ENCODE assay signal across 20 cellular contexts in the genomic region with DNA sequence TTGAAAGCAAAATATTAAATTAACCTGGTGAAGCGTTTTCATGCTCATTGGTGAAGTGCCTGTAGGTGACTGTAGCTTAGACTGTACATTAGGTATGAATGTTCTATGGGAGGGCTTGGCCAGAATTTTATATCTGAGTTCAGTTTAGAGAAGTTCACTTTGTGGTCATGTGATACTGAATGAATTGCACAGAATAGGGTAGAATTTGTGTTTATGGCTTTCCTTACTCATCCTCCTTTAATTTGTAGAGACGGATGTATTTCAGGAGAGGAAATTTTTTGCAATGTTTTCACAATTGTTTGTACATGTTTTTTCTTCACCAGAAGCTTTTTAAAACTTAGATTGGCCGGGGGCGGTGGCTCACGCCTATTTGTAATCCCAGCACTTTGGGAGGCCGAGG. TPM values are rescaled to one million over a fixed set of nuclear protein-coding genes. Genes with fewer than 3 reads are reported as not detected.
DNase-seq lines count a peak whose midpoint lies in the region; ATAC-seq and TF ChIP-seq lines count a peak whose summit lies in the region.
"Had no signal": no experiment of that assay in that cellular context is flagged by ENCODE, and none has a peak within 500 bp of the region (broad histone marks: within the 10 kb centered on the region; RNA-seq: fewer than 3 reads in every experiment).

No MANE protein-coding gene starts in this region.

- peak overlapping the region; percentile 79 for H3K9ac ChIP-seq in PC-3 (ENCODE audit: low read length)

- H3K9me3 ChIP-seq in PC-3 (ENCODE audit: low read length), result no peaks in the 10 kb centered on the region
- H3K9me3 ChIP-seq in CD8-positive, alpha-beta memory T cell (ENCODE audit: low read length), result no peaks in the 10 kb centered on the region
- H3K9me3 ChIP-seq: mucosa of descending colon, pancreas had no signal

- peaks cover 53% of the 10 kb centered on the region for H3K4me1 ChIP-seq in PC-3 (ENCODE audit: insufficient read depth, low read length)
- peaks cover 12% of the 10 kb centered on the region for H3K4me1 ChIP-seq in CD8-positive, alpha-beta memory T cell (ENCODE audit: insufficient read depth, low read length)

- H3K36me3 Mint-ChIP-seq in osteocyte (ENCODE audit: unreplicated experiment), result peaks cover 3% of the 10 kb centered on the region
- peaks cover 39% of the 10 kb centered on the region for H3K36me3 Mint-ChIP-seq in nephron progenitor cell (ENCODE audit: low read depth)
- H3K36me3 Mint-ChIP-seq in CD8-positive, alpha-beta memory T cell, result peaks cover 0 to 1% (median 0%) of the 10 kb centered on the region in 3 donors

- H3K36me3 ChIP-seq in PC-3 (ENCODE audit: low read depth, low read length), result no peaks in the 10 kb centered on the region
- H3K36me3 ChIP-seq in CD8-positive, alpha-beta memory T cell (ENCODE audit: insufficient read depth, low read length), result no peaks in the 10 kb centered on the region
- H3K36me3 ChIP-seq: pancreas had no signal

- H2AFZ ChIP-seq in PC-3 (ENCODE audit: low read length), result peak overlapping the region; percentile 30

- CTCF ChIA-PET in PC-3 (lab: Charles Lee), result interaction anchor here (0.6 to 1.2 kb wide), 7 partner anchors 14 to 284 kb away, joined by 3 to 4 read pairs (median 4); no protein-coding TSS in a partner anchor
- CTCF ChIA-PET in CD8-positive, alpha-beta memory T cell (lab: Charles Lee), result no interaction called here

- peak overlapping the region; percentile 53 for H3K4me3 ChIP-seq in PC-3 (ENCODE audit: low read length)
- H3K4me3 ChIP-seq in choroid plexus epithelial cell (ENCODE audit: low read depth, low read length), result no peak overlapping the region
- no peak overlapping the region for H3K4me3 ChIP-seq in CD8-positive, alpha-beta memory T cell (ENCODE audit: low read length)
- H3K4me3 ChIP-seq: GM12878, mucosa of descending colon, pancreas had no signal

- H3K27me3 Mint-ChIP-seq in osteocyte (ENCODE audit: unreplicated experiment) (no peaks in the 10 kb centered on the region), nephron progenitor cell (ENCODE audit: low read depth, poor library complexity) (peaks cover 4% of the 10 kb centered on the region)
- no peaks in the 10 kb centered on the region for H3K27me3 Mint-ChIP-seq in CD8-positive, alpha-beta memory T cell
- H3K27me3 Mint-ChIP-seq: stimulated activated naive CD8-positive, alpha-beta T cell treated with anti-CD3 and anti-CD28 coated beads, Interleukin-15, Interleukin-2, amounts not matched to agents 100 ng/mL and 50 ng/mL, for 24 hours had no signal

- peak overlapping the region; percentile 78 for H3K4me2 ChIP-seq in PC-3 (ENCODE audit: low read length)

- H3K27me3 ChIP-seq in PC-3 (ENCODE audit: low read length), result no peaks in the 10 kb centered on the region
- no peaks in the 10 kb centered on the region for H3K27me3 ChIP-seq in CD8-positive, alpha-beta memory T cell (ENCODE audit: insufficient read depth, low read length, poor library complexity, severe bottlenecking)
- H3K27me3 ChIP-seq: pancreas had no signal

- ATAC-seq in PC-3 (peak; percentile 55), HG03039 (IDR thresholded peaks at IDR 0.05; ENCODE audit: unreplicated experiment) (no peak)
- ATAC-seq: GM12878, mucosa of descending colon had no signal

- peaks cover 29% of the 10 kb centered on the region for H3F3A ChIP-seq in PC-3 (ENCODE audit: low read length, unreplicated experiment)

- peak overlapping the region; percentile 93 for H3K27ac Mint-ChIP-seq in osteocyte (ENCODE audit: unreplicated experiment)
- H3K27ac Mint-ChIP-seq in nephron progenitor cell, result no peak overlapping the region
- H3K27ac Mint-ChIP-seq in CD8-positive, alpha-beta memory T cell, result peak overlapping the region in 1 of 8 donors; percentile 18
- H3K27ac Mint-ChIP-seq: stimulated activated naive CD8-positive, alpha-beta T cell treated with anti-CD3 and anti-CD28 coated beads, Interleukin-15, Interleukin-2, amounts not matched to agents 100 ng/mL and 50 ng/mL, for 24 hours had no signal

- H3K9me3 Mint-ChIP-seq in osteocyte (ENCODE audit: unreplicated experiment), result no peaks in the 10 kb centered on the region
- H3K9me3 Mint-ChIP-seq in nephron progenitor cell, result peaks cover 13% of the 10 kb centered on the region
- no peaks in the 10 kb centered on the region for H3K9me3 Mint-ChIP-seq in CD8-positive, alpha-beta memory T cell
- H3K9me3 Mint-ChIP-seq: H9; stimulated activated naive CD8-positive, alpha-beta T cell treated with anti-CD3 and anti-CD28 coated beads, Interleukin-15, Interleukin-2, amounts not matched to agents 100 ng/mL and 50 ng/mL, for 24 hours; T-helper 1 cell treated with Interleukin-12 subunit alpha and Interleukin-12 subunit beta and Interleukin-4 antibody, amounts not matched to agents 30 μg/mL and 1 μg/mL, for 36 hours had no signal

- H3K27ac ChIP-seq in PC-3 (ENCODE audit: low read length), result peak overlapping the region; percentile 92
- H3K27ac ChIP-seq in CD8-positive, alpha-beta memory T cell (ENCODE audit: low read depth, low read length), result no peak overlapping the region
- H3K27ac ChIP-seq: C4-2B had no signal

- no TSS peak for BruUV-seq in PC-3 (replicated peaks; lab: Mats Ljungman, UMichigan)

- peaks cover 6% of the 10 kb centered on the region; the same call in 1 of the 2 replicates for H3K9me2 ChIP-seq in PC-3 (replicated peaks; ENCODE audit: low read length)

- no peaks in the 10 kb centered on the region for H4K20me1 ChIP-seq in PC-3 (ENCODE audit: low read length)

- POLR2A ChIA-PET in PC-3 (lab: Charles Lee; ENCODE audit: unreplicated experiment), result interaction anchor here (0.5 to 3.0 kb wide), 10 partner anchors 16 to 1527 kb away, joined by 3 to 14 read pairs (median 6); no protein-coding TSS in a partner anchor
- POLR2A ChIA-PET in CD8-positive, alpha-beta memory T cell (lab: Charles Lee), result no interaction called here

- intact Hi-C loops in PC-3 (cut with micrococcal nuclease), result loop anchor here (1.0 kb wide), 3 partner anchors 33 to 284 kb away; no protein-coding TSS in a partner anchor

- H3K79me2 ChIP-seq in PC-3 (ENCODE audit: low read length), result peaks cover 80% of the 10 kb centered on the region

- peaks cover 50% of the 10 kb centered on the region for H3K4me1 Mint-ChIP-seq in osteocyte (ENCODE audit: unreplicated experiment)
- H3K4me1 Mint-ChIP-seq in nephron progenitor cell, result peaks cover 7% of the 10 kb centered on the region
- peaks cover 24 to 33% (median 29%) of the 10 kb centered on the region in 3 donors for H3K4me1 Mint-ChIP-seq in CD8-positive, alpha-beta memory T cell

- TF ChIP-seq CTCF in PC-3 (conservative IDR thresholded peaks at IDR 0.05; ENCODE audit: low read depth, low read length), result no peak
- no peak for TF ChIP-seq CTCF in choroid plexus epithelial cell (conservative IDR thresholded peaks at IDR 0.05; ENCODE audit: low read depth, low read length)
- no peak for TF ChIP-seq CTCF in osteocyte (IDR thresholded peaks at IDR 0.05)
- TF ChIP-seq CTCF in nephron progenitor cell (IDR thresholded peaks at IDR 0.05), result no peak

- DNase-seq in EL (peak; percentile 43), PC-3 (peak; percentile 83), choroid plexus epithelial cell (ENCODE audit: low read depth) (peak; percentile 44), osteocyte (ENCODE audit: extremely low spot score, unreplicated experiment) (no peak), NCI-H1417 (lab: John Stamatoyannopoulos, UW) (no peak), nephron progenitor cell (no peak)
- no peak for DNase-seq in CD8-positive, alpha-beta memory T cell
- DNase-seq: activated CD4-positive, alpha-beta T cell treated with anti-CD3 and anti-CD28 coated beads for 1 hour; H9; KBM-7; kidney glomerular epithelial cell; mucosa of descending colon; NCI-H1930; NCI-H526 treated with DMSO at 0.1 percent for 48 hours; pancreas had no signal

- H3K4me3 Mint-ChIP-seq in osteocyte (ENCODE audit: unreplicated experiment), result peak overlapping the region; percentile 55
- H3K4me3 Mint-ChIP-seq in nephron progenitor cell, result no peak overlapping the region
- H3K4me3 Mint-ChIP-seq in CD8-positive, alpha-beta memory T cell, result no peak overlapping the region
- H3K4me3 Mint-ChIP-seq: H9; stimulated activated naive CD8-positive, alpha-beta T cell treated with anti-CD3 and anti-CD28 coated beads, Interleukin-15, Interleukin-2, amounts not matched to agents 100 ng/mL and 50 ng/mL, for 24 hours; T-helper 1 cell treated with Interleukin-12 subunit alpha and Interleukin-12 subunit beta and Interleukin-4 antibody, amounts not matched to agents 30 μg/mL and 1 μg/mL, for 36 hours had no signal

RNA-seq across cellular contexts. Expression of a gene that starts 32.3 kb away (rescaled TPM):
- total RNA-seq in PC-3 (2014; rRNA removed), result 63.2 and 75.2 TPM in 2 replicates
- 80.4 and 85.7 TPM in 2 replicates for total RNA-seq in osteocyte
- total RNA-seq in CD8-positive, alpha-beta memory T cell, result 10 to 100 TPM; 23.7 to 25.5 TPM
- polyA plus RNA-seq in CD8-positive, alpha-beta memory T cell, result 7.4 TPM

Comparison
In these comparisons a context has a peak if more than half of its experiments do, and no peak if none do; other contexts are left out.
1. DNase-seq: peak in EL (single experiment), PC-3 (single experiment) and choroid plexus epithelial cell (single experiment); none in osteocyte (single experiment), NCI-H1417 (0 of 3), nephron progenitor cell (single experiment) and CD8-positive, alpha-beta memory T cell (0 of 5).